1 cellular context compared by ENCODE assay signal in the genomic region with DNA sequence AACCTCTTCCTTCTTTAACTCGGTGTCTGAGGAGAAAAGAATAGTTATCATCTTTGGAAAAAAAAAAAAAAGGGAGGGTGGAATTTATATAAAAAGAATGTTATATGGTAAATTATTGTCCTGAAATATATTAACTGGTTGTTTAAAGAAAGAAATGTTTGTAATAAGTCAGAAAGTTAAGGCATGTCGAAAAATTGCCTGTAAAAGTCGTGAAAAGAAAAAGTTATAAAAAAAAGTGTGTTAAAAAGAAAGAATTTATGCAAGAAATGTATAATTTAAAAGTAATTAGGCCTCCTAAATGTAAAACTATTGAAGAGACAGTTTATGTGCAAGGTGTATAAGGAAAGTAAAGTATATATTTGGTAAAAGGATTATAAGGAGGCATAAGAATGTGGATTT.
TF ChIP-seq lines count a peak whose summit lies in the region.

No MANE protein-coding gene starts in this region.

TF ChIP-seq in GM12878, 131 proteins besides CTCF, POLR2A, EP300 and RAD21:
- peak; percentile 27; the same call in 1 of the 2 replicates for TF ChIP-seq ZBTB40 (IDR thresholded peaks at IDR 0.05; ENCODE audit: borderline replicate concordance)
- TF ChIP-seq, protein P1, sequence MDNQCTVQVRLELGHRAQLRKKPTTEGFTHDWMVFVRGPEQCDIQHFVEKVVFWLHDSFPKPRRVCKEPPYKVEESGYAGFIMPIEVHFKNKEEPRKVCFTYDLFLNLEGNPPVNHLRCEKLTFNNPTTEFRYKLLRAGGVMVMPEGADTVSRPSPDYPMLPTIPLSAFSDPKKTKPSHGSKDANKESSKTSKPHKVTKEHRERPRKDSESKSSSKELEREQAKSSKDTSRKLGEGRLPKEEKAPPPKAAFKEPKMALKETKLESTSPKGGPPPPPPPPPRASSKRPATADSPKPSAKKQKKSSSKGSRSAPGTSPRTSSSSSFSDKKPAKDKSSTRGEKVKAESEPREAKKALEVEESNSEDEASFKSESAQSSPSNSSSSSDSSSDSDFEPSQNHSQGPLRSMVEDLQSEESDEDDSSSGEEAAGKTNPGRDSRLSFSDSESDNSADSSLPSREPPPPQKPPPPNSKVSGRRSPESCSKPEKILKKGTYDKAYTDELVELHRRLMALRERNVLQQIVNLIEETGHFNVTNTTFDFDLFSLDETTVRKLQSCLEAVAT (IDR thresholded peaks at IDR 0.05): peak; percentile 91
